Comparison of ENCODE assay signal across 1 cellular context in genomic region chr15:98654790-98655360, GRCh38.
TF ChIP-seq lines count a peak whose summit lies in the region.

No MANE protein-coding gene starts in this region.

TF ChIP-seq in HepG2, 621 proteins besides CTCF, POLR2A, EP300 and RAD21 (continued from another document):
- TF ChIP-seq ZNF883 (CRISPR knock-in tag; IDR thresholded peaks at IDR 0.05; ENCODE audit: not compliant biosample characterization): no peak
- peak; percentile 30; the same call in 1 of the 2 replicates for TF ChIP-seq FOXJ3 (CRISPR knock-in tag; IDR thresholded peaks at IDR 0.05; ENCODE audit: borderline replicate concordance)
- TF ChIP-seq ADNP (CRISPR knock-in tag; IDR thresholded peaks at IDR 0.05): no peak
- no peak for TF ChIP-seq ZNF710 (CRISPR knock-in tag; IDR thresholded peaks at IDR 0.05; ENCODE audit: borderline replicate concordance)
- peak; percentile 35; the same call in 1 of the 2 replicates for TF ChIP-seq HDAC2 (CRISPR knock-in tag; IDR thresholded peaks at IDR 0.05)
- no peak for TF ChIP-seq CREBL2 (CRISPR knock-in tag; IDR thresholded peaks at IDR 0.05; ENCODE audit: borderline replicate concordance)
